In genomic region chr2:223092667-223093066, GRCh38 we compare ENCODE assay signal across 17 cellular contexts. TPM values are rescaled to one million over a fixed set of nuclear protein-coding genes. Genes with fewer than 3 reads are reported as not detected.
"Had no signal": no experiment of that assay in that cellular context is flagged by ENCODE, and none has a peak within 500 bp of the region (broad histone marks: within the 10 kb centered on the region; RNA-seq: fewer than 3 reads in every experiment).

No MANE protein-coding gene starts in this region.

- H3K27me3 ChIP-seq: brain microvascular endothelial cell, neutrophil, testis had no signal

- H3K4me1 Mint-ChIP-seq: activated naive CD4-positive, alpha-beta T cell treated with anti-CD3 and anti-CD28 coated beads, Interleukin-2, amount 50 U/mL, for 24 hours; naive thymus-derived CD8-positive, alpha-beta T cell had no signal

- H3K4me3 Mint-ChIP-seq: activated naive CD4-positive, alpha-beta T cell treated with anti-CD3 and anti-CD28 coated beads, Interleukin-2, amount 50 U/mL, for 24 hours; naive thymus-derived CD8-positive, alpha-beta T cell had no signal

- H3K4me3 ChIP-seq: mucosa of descending colon, smooth muscle cell, testis had no signal

- ATAC-seq: left colon; mucosa of descending colon; naive thymus-derived CD8-positive, alpha-beta T cell; stimulated activated naive CD8-positive, alpha-beta T cell treated with anti-CD3 and anti-CD28 coated beads, Interleukin-15, Interleukin-2, amounts not matched to agents 100 U/mL and 50 U/mL, for 24 hours had no signal

- H3K27ac ChIP-seq: brain microvascular endothelial cell, neutrophil, testis, VCaP had no signal

- H3K36me3 Mint-ChIP-seq: activated naive CD4-positive, alpha-beta T cell treated with anti-CD3 and anti-CD28 coated beads, Interleukin-2, amount 50 U/mL, for 24 hours; naive thymus-derived CD8-positive, alpha-beta T cell had no signal

- H3K36me3 ChIP-seq: brain microvascular endothelial cell, neutrophil had no signal

- H3K27ac Mint-ChIP-seq: activated naive CD4-positive, alpha-beta T cell treated with anti-CD3 and anti-CD28 coated beads, Interleukin-2, amount 50 U/mL, for 24 hours had no signal

- H3K9me3 ChIP-seq: mucosa of descending colon, neutrophil, testis had no signal

- H3K4me1 ChIP-seq: testis had no signal

- DNase-seq: activated CD4-positive, alpha-beta T cell treated with anti-CD3 and anti-CD28 coated beads, Interleukin-2, amount 50 U/mL, for 48 hours; activated T-cell treated with anti-CD3 and anti-CD28 coated beads, Interleukin-2, amount 50 U/mL, for 1 hour; amygdala; brain microvascular endothelial cell; effector memory CD4-positive, alpha-beta T cell; foreskin fibroblast; left colon; mucosa of descending colon; naive thymus-derived CD8-positive, alpha-beta T cell; posterior cingulate gyrus; stimulated activated naive CD8-positive, alpha-beta T cell treated with anti-CD3 and anti-CD28 coated beads, Interleukin-15, Interleukin-2, amounts not matched to agents 100 U/mL and 50 U/mL, for 24 hours had no signal

- H3K9me3 Mint-ChIP-seq: activated naive CD4-positive, alpha-beta T cell treated with anti-CD3 and anti-CD28 coated beads, Interleukin-2, amount 50 U/mL, for 24 hours had no signal

RNA-seq across cellular contexts. Expression of gene KCNE4, which starts 40.7 kb away (rescaled TPM):
- total RNA-seq: naive thymus-derived CD8-positive, alpha-beta T cell; T-helper 1 cell treated with Interleukin-12 subunit alpha and Interleukin-12 subunit beta and Interleukin-4 antibody, amounts not matched to agents 30 ng/mL and 1 ng/mL, for 36 hours had no signal
